Comparison of ENCODE assay signal across 1 cellular context in genomic region chr16:4110680-4111079, GRCh38.
TF ChIP-seq lines count a peak whose summit lies in the region.

No MANE protein-coding gene starts in this region.

TF ChIP-seq in GM23338, 12 proteins besides CTCF, POLR2A, EP300 and RAD21 (continued from another document):
- no peak for TF ChIP-seq ZNF462 (CRISPR knock-in tag; IDR thresholded peaks at IDR 0.05)
- no peak for TF ChIP-seq EZH2 (IDR thresholded peaks at IDR 0.05; ENCODE audit: low read depth, unreplicated experiment)
- TF ChIP-seq REST (IDR thresholded peaks at IDR 0.05; ENCODE audit: unreplicated experiment), result no peak
- TF ChIP-seq JUNB (IDR thresholded peaks at IDR 0.05; ENCODE audit: unreplicated experiment), result no peak
